In the genomic region with DNA sequence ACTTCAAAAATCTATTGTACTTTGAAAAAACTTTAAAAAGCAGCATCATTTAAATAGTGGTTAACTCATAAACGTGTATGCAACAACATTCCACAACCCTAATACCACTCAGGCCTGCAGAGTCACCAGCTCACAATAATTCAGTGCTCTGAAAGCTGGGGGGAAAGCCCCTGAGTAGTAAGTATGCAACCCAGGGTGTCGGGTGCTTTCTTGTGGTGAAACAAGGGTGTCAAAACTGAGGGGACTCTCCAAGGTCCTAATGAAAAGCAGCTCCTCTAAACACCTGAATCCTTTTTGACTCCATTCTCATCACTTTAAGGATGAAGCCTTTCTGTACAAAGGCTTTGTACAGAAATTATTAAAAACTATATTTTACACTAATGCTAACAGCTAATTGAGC, we compare ENCODE assay signal across 8 cellular contexts.
DNase-seq lines count a peak whose midpoint lies in the region; ATAC-seq lines count a peak whose summit lies in the region.

No MANE protein-coding gene starts in this region.

- H3K4me1 Mint-ChIP-seq in stimulated activated memory B cell treated with anti-CD40 and anti-IgM and Interleukin-4, amounts not matched to agents 10 μg/mL and 1 μg/mL and 100 μg/mL, for 72 hours: peaks cover 6% of the 10 kb centered on the region

- ATAC-seq in GM21367 (IDR thresholded peaks at IDR 0.05; ENCODE audit: unreplicated experiment) (peak; percentile 92), HG03558 (IDR thresholded peaks at IDR 0.05; ENCODE audit: extremely low read depth, unreplicated experiment) (peak; percentile 90)
- ATAC-seq in stimulated activated memory B cell treated with anti-CD40 and anti-IgM and Interleukin-4, amounts not matched to agents 10 μg/mL and 1 μg/mL and 100 μg/mL, for 72 hours: peak; percentile 97

- H3K27me3 Mint-ChIP-seq in stimulated activated memory B cell treated with anti-CD40 and anti-IgM and Interleukin-4, amounts not matched to agents 10 μg/mL and 1 μg/mL and 100 μg/mL, for 72 hours: no peaks in the 10 kb centered on the region

- no peak overlapping the region for H3K4me3 Mint-ChIP-seq in stimulated activated memory B cell treated with anti-CD40 and anti-IgM and Interleukin-4, amounts not matched to agents 10 μg/mL and 1 μg/mL and 100 μg/mL, for 72 hours

- H3K27ac Mint-ChIP-seq in stimulated activated memory B cell treated with anti-CD40 and anti-IgM and Interleukin-4, amounts not matched to agents 10 μg/mL and 1 μg/mL and 100 μg/mL, for 72 hours: no peak overlapping the region

- DNase-seq in activated effector memory CD4-positive, alpha-beta T cell treated with Interleukin-2 at 50 U/mL for 16 hours: peak; percentile 29
- DNase-seq in HuH-7 (ENCODE audit: low spot score) (no peak), NCI-H748 treated with DMSO at 0.1 percent for 48 hours (lab: John Stamatoyannopoulos, UW) (no peak), NCI-H524 treated with DMSO at 0.1 percent for 48 hours (lab: John Stamatoyannopoulos, UW) (no peak), RKO (ENCODE audit: low spot score) (no peak)

- peaks cover 58% of the 10 kb centered on the region for H3K36me3 Mint-ChIP-seq in stimulated activated memory B cell treated with anti-CD40 and anti-IgM and Interleukin-4, amounts not matched to agents 10 μg/mL and 1 μg/mL and 100 μg/mL, for 72 hours

- H3K9me3 Mint-ChIP-seq in stimulated activated memory B cell treated with anti-CD40 and anti-IgM and Interleukin-4, amounts not matched to agents 10 μg/mL and 1 μg/mL and 100 μg/mL, for 72 hours: no peaks in the 10 kb centered on the region
